Comparison of ENCODE assay signal across 9 cellular contexts in genomic region chr15:68580026-68580882, GRCh38. TPM values are rescaled to one million over a fixed set of nuclear protein-coding genes. Genes with fewer than 3 reads are reported as not detected.
DNase-seq lines count a peak whose midpoint lies in the region; ATAC-seq and TF ChIP-seq lines count a peak whose summit lies in the region.
"Had no signal": no experiment of that assay in that cellular context is flagged by ENCODE, and none has a peak within 500 bp of the region (broad histone marks: within the 10 kb centered on the region; RNA-seq: fewer than 3 reads in every experiment).

No MANE protein-coding gene starts in this region.

- no peak for TF ChIP-seq RAD21 in IMR-90 (IDR thresholded peaks at IDR 0.05; ENCODE audit: low read length)

- H3K4me2 ChIP-seq in IMR-90 (ENCODE audit: low read depth, low read length) = peak overlapping the region; percentile 21

- no peaks in the 10 kb centered on the region for H3K36me3 ChIP-seq in IMR-90 (ENCODE audit: control insufficient read depth, insufficient read depth, low read length)

- no peak overlapping the region; the same call in 1 of the 2 replicates for H3K27ac ChIP-seq in IMR-90 (ENCODE audit: insufficient read depth, low read length)
- H3K27ac ChIP-seq in caudate nucleus (ENCODE audit: low read depth, low read length) = peak overlapping the region; percentile 88

- H2BK20ac ChIP-seq in IMR-90 (ENCODE audit: low read depth, low read length) = peak overlapping the region; percentile 59

- no peaks in the 10 kb centered on the region for H3K9me3 ChIP-seq in IMR-90 (ENCODE audit: control insufficient read depth, insufficient read depth, low read length)

- no peaks in the 10 kb centered on the region for H4K20me1 ChIP-seq in IMR-90 (ENCODE audit: insufficient read depth, low read length)

- peak overlapping the region; percentile 79; the same call in 1 of the 2 replicates for H3K23ac ChIP-seq in IMR-90 (ENCODE audit: low read depth, low read length)

- POLR2A ChIA-PET in IMR-90 (lab: Charles Lee; ENCODE audit: unreplicated experiment) = no interaction called here

- H4K5ac ChIP-seq in IMR-90 (ENCODE audit: low read depth, low read length) = peak overlapping the region; percentile 39; the same call in 1 of the 2 replicates

- H3K4me3 ChIP-seq in IMR-90 (ENCODE audit: insufficient read depth, low read depth, low read length) = peak overlapping the region; percentile 58

- peak overlapping the region in 1 of 2 experiments; percentile 49; a peak in 2 of 4 replicates for H4K8ac ChIP-seq in IMR-90 (ENCODE audit: low read depth in 2 of 2, low read length in 2 of 2)

- no peak overlapping the region for H2BK5ac ChIP-seq in IMR-90 (ENCODE audit: low read depth, low read length, poor library complexity, severe bottlenecking)

- no peaks in the 10 kb centered on the region for H3K27me3 ChIP-seq in IMR-90 (ENCODE audit: control insufficient read depth, insufficient read depth, low read length)

- H3K79me1 ChIP-seq in IMR-90 (ENCODE audit: low read depth in 1 of 2, low read length in 2 of 2) = peaks cover 19 to 59% of the 10 kb centered on the region in 2 experiments

- peaks cover 7% of the 10 kb centered on the region for H3K4me1 ChIP-seq in IMR-90 (ENCODE audit: control insufficient read depth, insufficient read depth, low read length)

- TF ChIP-seq CTCF in IMR-90 (conservative IDR thresholded peaks at IDR 0.05; ENCODE audit: low read depth, low read length) = no peak

- peaks cover 12% of the 10 kb centered on the region for H3K9me1 ChIP-seq in IMR-90 (ENCODE audit: insufficient read depth, low read length)

- peak overlapping the region; percentile 79 for H3K14ac ChIP-seq in IMR-90 (replicated peaks; ENCODE audit: low read depth, low read length)

- in situ Hi-C loops in IMR-90 (cut with MboI; ENCODE audit: low sequenced_read_pairs) = no loop called here

- CTCF ChIA-PET in IMR-90 (lab: Yijun Ruan, JAX) = interaction anchor here (0.6 kb wide), 1 partner anchor 91 kb away, joined by 4 read pairs; no protein-coding TSS in a partner anchor

- no peak overlapping the region for H3K18ac ChIP-seq in IMR-90 (ENCODE audit: low read depth, low read length)

- dilution Hi-C loops in IMR-90 (cut with HindIII; ENCODE audit: low sequenced_read_pairs, unreplicated experiment) = no loop called here

- no TSS peak for BruUV-seq in IMR-90 (replicated peaks; lab: Mats Ljungman, UMichigan)

- WGBS in IMR-90 (ENCODE audit: extremely low coverage in 2 of 2, insufficient read length in 1 of 2), 2 experiments = no CpG with 5 or more reads among the region's 11 CpGs

- no peak overlapping the region for H3K56ac ChIP-seq in IMR-90 (ENCODE audit: extremely low read depth, insufficient read depth, low read length)

- no peak for TF ChIP-seq POLR2A in IMR-90 (IDR thresholded peaks at IDR 0.05; ENCODE audit: low read depth, low read length)

- H2AK9ac ChIP-seq in IMR-90 (replicated peaks; ENCODE audit: low read depth, low read length, poor library complexity) = peak overlapping the region; percentile 94

- peak overlapping the region; percentile 86 for H2AFZ ChIP-seq in IMR-90 (replicated peaks; ENCODE audit: low read length, poor library complexity)

- no peak for DNase-seq in IMR-90
- peak in 3 of 61 donors; percentile 17 to 48 (median 48) for DNase-seq in caudate nucleus (lab: John Stamatoyannopoulos, UW)
- peak; percentile 45 for DNase-seq in medulla oblongata (ENCODE audit: extremely low spot score)
- peak; percentile 61 for DNase-seq in superior temporal gyrus (ENCODE audit: extremely low spot score)
- no peak for DNase-seq in CD1c-positive myeloid dendritic cell (ENCODE audit: extremely low spot score)
- DNase-seq in left lobe of liver (ENCODE audit: low spot score) = no peak
- DNase-seq: NK-92 treated with Interleukin-12 subunit alpha and Interleukin-12 subunit beta, amount 100 ng/mL, for 24 hours had no signal

- no peak for ATAC-seq in IMR-90 (ENCODE audit: low read depth)
- no peak for ATAC-seq in HG03432 (IDR thresholded peaks at IDR 0.05; ENCODE audit: unreplicated experiment)
- ATAC-seq in left lobe of liver = no peak
- ATAC-seq in GM18870 (IDR thresholded peaks at IDR 0.05; ENCODE audit: unreplicated experiment) = no peak

- H2AK5ac ChIP-seq in IMR-90 (ENCODE audit: low read depth, low read length) = peak overlapping the region; percentile 83

- intact Hi-C loops in IMR-90 (cut with micrococcal nuclease) = no loop called here

- peak overlapping the region; percentile 23; the same call in 1 of the 2 replicates for H4K91ac ChIP-seq in IMR-90 (ENCODE audit: insufficient read depth, low read depth, low read length)

- H3K9ac ChIP-seq in IMR-90 (ENCODE audit: low read depth, low read length) = no peak overlapping the region

- no peak overlapping the region for H2BK15ac ChIP-seq in IMR-90 (ENCODE audit: low read depth, low read length)

- peak overlapping the region; percentile 89 for H3K4ac ChIP-seq in IMR-90 (ENCODE audit: low read depth, low read length)

- peak overlapping the region; percentile 59 for H2BK120ac ChIP-seq in IMR-90 (ENCODE audit: low read depth, low read length)

TF ChIP-seq in IMR-90, 13 proteins besides CTCF, POLR2A, EP300 and RAD21:
- TF ChIP-seq USF2 (IDR thresholded peaks at IDR 0.05; ENCODE audit: low read depth, low read length) (no peak), CEBPB (IDR thresholded peaks at IDR 0.05; ENCODE audit: low read depth, low read length) (no peak), MAZ (IDR thresholded peaks at IDR 0.05; ENCODE audit: borderline replicate concordance, low read depth, low read length) (no peak), CHD1 (IDR thresholded peaks at IDR 0.05; ENCODE audit: low read depth, low read length) (no peak), MAFK (IDR thresholded peaks at IDR 0.05; ENCODE audit: low read depth, low read length) (no peak), RCOR1 (IDR thresholded peaks at IDR 0.05; ENCODE audit: insufficient replicate concordance, low read length) (no peak), BHLHE40 (IDR thresholded peaks at IDR 0.05; ENCODE audit: low read depth, low read length) (no peak), ELK1 (IDR thresholded peaks at IDR 0.05; ENCODE audit: borderline replicate concordance, low read depth, low read length) (no peak), RFX5 (IDR thresholded peaks at IDR 0.05; ENCODE audit: low read depth, low read length) (no peak), FOS (IDR thresholded peaks at IDR 0.05; ENCODE audit: low read depth, low read length) (no peak), NFE2L2 (IDR thresholded peaks at IDR 0.05; ENCODE audit: low read depth, low read length) (no peak), MXI1 (IDR thresholded peaks at IDR 0.05; ENCODE audit: borderline replicate concordance, low read depth, low read length) (no peak), SMC3 (IDR thresholded peaks at IDR 0.05; ENCODE audit: low read depth, low read length) (no peak)

RNA-seq across cellular contexts. Expression of gene CORO2B, which starts 1.5 kb away (rescaled TPM):
- total RNA-seq in IMR-90 (2012; rRNA removed) (9.3 and 9.7 TPM in 2 replicates), left lobe of liver (0.35 TPM)
- polyA plus RNA-seq in IMR-90 (2012; rRNA removed) = 39.3 and 43.2 TPM in 2 replicates
- 29.1 and 32.4 TPM in 2 replicates for polyA plus RNA-seq in IMR-90 (2012; cell fraction: cytosol; rRNA removed)
- polyA plus RNA-seq in IMR-90 (2012; cell fraction: nucleus; rRNA removed; ENCODE audit: low replicate concordance) = 24.4 and 27.5 TPM in 2 replicates

Comparison
In these comparisons a context has a peak if more than half of its experiments do, and no peak if none do; other contexts are left out.
1. DNase-seq: peak in medulla oblongata (single experiment) and superior temporal gyrus (single experiment); none in IMR-90 (single experiment), CD1c-positive myeloid dendritic cell (single experiment) and left lobe of liver (single experiment).